In the genomic region with DNA sequence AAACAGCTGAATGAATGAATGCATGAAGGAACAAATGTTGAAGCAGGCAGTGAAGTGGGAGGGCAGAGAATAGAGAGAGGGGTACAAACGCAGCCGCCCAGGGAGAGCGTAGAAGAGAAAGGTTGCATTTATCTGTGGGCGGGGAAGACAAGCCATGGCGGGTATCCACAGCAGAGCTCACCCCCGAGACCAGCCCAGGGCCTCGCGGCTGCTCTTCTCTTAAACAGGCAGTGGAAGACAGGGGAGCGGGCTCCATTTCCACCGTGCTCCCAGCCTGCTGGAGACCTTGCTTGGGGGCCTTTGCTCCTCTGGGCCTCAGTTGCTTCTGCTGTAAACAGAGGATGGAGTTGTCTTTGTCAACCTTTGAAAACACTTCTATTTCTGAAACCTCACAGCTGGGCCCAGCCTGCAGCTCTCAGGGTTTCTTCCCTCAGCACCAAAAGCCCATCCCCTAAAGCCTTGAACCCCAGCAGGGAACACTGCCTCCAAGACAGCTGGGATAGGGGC, we compare ENCODE assay signal across 11 cellular contexts.
DNase-seq lines count a peak whose midpoint lies in the region; ATAC-seq and TF ChIP-seq lines count a peak whose summit lies in the region.
"Had no signal": no experiment of that assay in that cellular context is flagged by ENCODE, and none has a peak within 500 bp of the region (broad histone marks: within the 10 kb centered on the region; RNA-seq: fewer than 3 reads in every experiment).

No MANE protein-coding gene starts in this region.

- H3K4me3 ChIP-seq in Panc1 (ENCODE audit: low read depth in 2 of 2, low read length in 2 of 2), result no peak overlapping the region
- H3K4me3 ChIP-seq in naive thymus-derived CD4-positive, alpha-beta T cell (ENCODE audit: low read length), result no peak overlapping the region
- H3K4me3 ChIP-seq: left lung, pancreas had no signal

- peaks cover 79% of the 10 kb centered on the region for H3K4me1 Mint-ChIP-seq in Calu3 (ENCODE audit: low read depth, unreplicated experiment)
- peaks cover 42 to 83% (median 71%) of the 10 kb centered on the region in 7 donors for H3K4me1 Mint-ChIP-seq in naive thymus-derived CD4-positive, alpha-beta T cell

- TF ChIP-seq CTCF in Calu3 (IDR thresholded peaks at IDR 0.05; ENCODE audit: unreplicated experiment) (no peak), Panc1 (IDR thresholded peaks at IDR 0.05) (no peak)

- H3K4me1 ChIP-seq in Panc1 (ENCODE audit: control insufficient read depth, insufficient read depth, low read length), result peaks cover 84% of the 10 kb centered on the region
- H3K4me1 ChIP-seq in naive thymus-derived CD4-positive, alpha-beta T cell (ENCODE audit: control insufficient read depth in 2 of 2, insufficient read depth in 2 of 2, low read length in 2 of 2), result peaks cover 29 to 40% of the 10 kb centered on the region in 2 donors

- no peaks in the 10 kb centered on the region for H3K9me3 Mint-ChIP-seq in Calu3 (ENCODE audit: low read depth, unreplicated experiment)
- peaks cover 0 to 22% (median 3%) of the 10 kb centered on the region in 11 donors for H3K9me3 Mint-ChIP-seq in naive thymus-derived CD4-positive, alpha-beta T cell

- BruUV-seq in Calu3 (replicated peaks; lab: Mats Ljungman, UMichigan), result no TSS peak
- no TSS peak for BruUV-seq in Panc1 (replicated peaks; lab: Mats Ljungman, UMichigan)

- CTCF ChIA-PET in Calu3 (lab: Charles Lee) (interaction anchor here (0.8 to 3.2 kb wide), 4 partner anchors 8 to 29 kb away, joined by 3 to 23 read pairs (median 13); no protein-coding TSS in a partner anchor), Panc1 (lab: Charles Lee) (interaction anchor here (1.2 kb wide), 1 partner anchor 15 kb away, joined by 6 read pairs; no protein-coding TSS in a partner anchor)
- CTCF ChIA-PET in naive thymus-derived CD4-positive, alpha-beta T cell (lab: Charles Lee), result interaction anchor here (0.7 to 2.2 kb wide), 3 partner anchors 9 to 32 kb away, joined by 3 to 10 read pairs (median 3); no protein-coding TSS in a partner anchor

- peak; percentile 2 for ATAC-seq in GM19438 (IDR thresholded peaks at IDR 0.05; ENCODE audit: low read depth, unreplicated experiment)
- ATAC-seq in Panc1, result no peak
- no peak for ATAC-seq in naive thymus-derived CD4-positive, alpha-beta T cell
- ATAC-seq in left ventricle myocardium superior, result no peak

- H3K27ac ChIP-seq in Panc1 (ENCODE audit: low read length), result peak overlapping the region; percentile 92
- H3K27ac ChIP-seq in naive thymus-derived CD4-positive, alpha-beta T cell (ENCODE audit: low read depth, low read length), result no peak overlapping the region
- H3K27ac ChIP-seq: pancreas had no signal

- H3K27ac Mint-ChIP-seq in Calu3 (ENCODE audit: unreplicated experiment), result peak overlapping the region; percentile 87
- peak overlapping the region in 7 of 9 donors; percentile 12 to 88 (median 59) for H3K27ac Mint-ChIP-seq in naive thymus-derived CD4-positive, alpha-beta T cell

- intact Hi-C loops in Calu3 (cut with micrococcal nuclease; ENCODE audit: unreplicated experiment) (no loop called here), Panc1 (cut with micrococcal nuclease; ENCODE audit: unreplicated experiment) (no loop called here), left ventricle myocardium superior (cut with micrococcal nuclease) (no loop called here)
- intact Hi-C loops in naive thymus-derived CD4-positive, alpha-beta T cell (cut with micrococcal nuclease), result loop anchor here in 1 of 2 donors (1.0 kb wide), 1 partner anchor 12 kb away; no protein-coding TSS in a partner anchor

- DNase-seq in Calu3, result no peak
- no peak for DNase-seq in Panc1 (ENCODE audit: low read depth, low spot score)
- DNase-seq in naive thymus-derived CD4-positive, alpha-beta T cell, result no peak
- no peak for DNase-seq in kidney glomerular epithelial cell (lab: John Stamatoyannopoulos, UW)
- no peak for DNase-seq in EL
- no peak for DNase-seq in left ventricle myocardium superior
- DNase-seq: NCI-H774, SW 1271 had no signal

- no peaks in the 10 kb centered on the region for H3K27me3 ChIP-seq in Panc1 (ENCODE audit: control insufficient read depth, insufficient read depth, low read length)
- no peaks in the 10 kb centered on the region for H3K27me3 ChIP-seq in naive thymus-derived CD4-positive, alpha-beta T cell (ENCODE audit: control insufficient read depth in 2 of 2, insufficient read depth in 2 of 2, low read length in 2 of 2)
- H3K27me3 ChIP-seq: left lung, pancreas had no signal

- H3K4me3 Mint-ChIP-seq in Calu3 (ENCODE audit: low read depth, unreplicated experiment), result peak overlapping the region; percentile 15
- H3K4me3 Mint-ChIP-seq in naive thymus-derived CD4-positive, alpha-beta T cell, result peak overlapping the region; percentile 34 to 80 (median 70)

- no peaks in the 10 kb centered on the region for H3K36me3 ChIP-seq in Panc1 (ENCODE audit: control insufficient read depth, insufficient read depth, low read length)
- H3K36me3 ChIP-seq in naive thymus-derived CD4-positive, alpha-beta T cell (ENCODE audit: control insufficient read depth in 2 of 3, insufficient read depth in 3 of 3, low read length in 3 of 3), result no peaks in the 10 kb centered on the region
- H3K36me3 ChIP-seq: left lung, pancreas had no signal

- POLR2A ChIA-PET in Panc1 (lab: Charles Lee), result interaction anchor here (1.3 kb wide), 1 partner anchor 9 kb away, joined by 3 read pairs; no protein-coding TSS in a partner anchor
- POLR2A ChIA-PET in naive thymus-derived CD4-positive, alpha-beta T cell (lab: Charles Lee), result interaction anchor here (1.0 to 5.4 kb wide), 5 partner anchors 12 to 58 kb away, joined by 3 to 39 read pairs (median 3); no protein-coding TSS in a partner anchor

- H3K9me3 ChIP-seq in Panc1 (ENCODE audit: control insufficient read depth, insufficient read depth, low read depth, low read length), result no peaks in the 10 kb centered on the region
- peaks cover 0 to 5% (median 0%) of the 10 kb centered on the region in 3 experiments for H3K9me3 ChIP-seq in naive thymus-derived CD4-positive, alpha-beta T cell (ENCODE audit: control insufficient read depth in 2 of 3, low read length in 3 of 3)
- H3K9me3 ChIP-seq: left lung, pancreas had no signal

- peaks cover 27% of the 10 kb centered on the region for H3K36me3 Mint-ChIP-seq in Calu3 (ENCODE audit: insufficient read depth, unreplicated experiment)
- H3K36me3 Mint-ChIP-seq in naive thymus-derived CD4-positive, alpha-beta T cell, result peaks cover 0 to 14% (median 10%) of the 10 kb centered on the region in 5 donors

- H3K27me3 Mint-ChIP-seq in Calu3 (ENCODE audit: unreplicated experiment), result no peaks in the 10 kb centered on the region
- H3K27me3 Mint-ChIP-seq in naive thymus-derived CD4-positive, alpha-beta T cell, result peaks cover 0 to 13% (median 0%) of the 10 kb centered on the region in 5 donors

- in situ Hi-C loops in Panc1 (cut with HindIII; ENCODE audit: low pct_unique_long_range_greater_than_20kb, low sequenced_read_pairs), result no loop called here
